ENCODE assay signal across 31 cellular contexts in genomic region chr12:8559676-8560075, GRCh38. TPM values are rescaled to one million over a fixed set of nuclear protein-coding genes. Genes with fewer than 3 reads are reported as not detected.
"Had no signal": no experiment of that assay in that cellular context is flagged by ENCODE, and none has a peak within 500 bp of the region (broad histone marks: within the 10 kb centered on the region; RNA-seq: fewer than 3 reads in every experiment).

No MANE protein-coding gene starts in this region.

- DNase-seq: heart left ventricle; hypothalamus; immature natural killer cell; left ventricle myocardium inferior; mesendoderm; naive B cell; natural killer cell; ovary; right cardiac atrium; small intestine; stimulated activated CD4-positive, alpha-beta T cell treated with anti-CD3 and anti-CD28 coated beads, Interleukin-1b, Interleukin-23, amount 100 ng/mL, for 48 hours; stimulated activated CD4-positive, alpha-beta T cell treated with anti-CD3 and anti-CD28 coated beads, Interleukin-2, amount 100 ng/mL, for 48 hours; stimulated activated CD4-positive, alpha-beta T cell treated with anti-CD3 and anti-CD28 coated beads, Interleukin-4, amount 100 ng/mL, for 4 hours; stimulated activated CD8-positive, alpha-beta memory T cell treated with anti-CD3 and anti-CD28 coated beads, Interleukin-4, amount 100 ng/mL, for 48 hours; stimulated activated naive CD4-positive, alpha-beta T cell treated with Interleukin-2 at 50 U/mL for 16 hours; stimulated activated naive CD8-positive, alpha-beta T cell treated with anti-CD3 and anti-CD28 coated beads, Interleukin-15, amount 100 ng/mL, for 72 hours; substantia nigra; upper lobe of right lung; uterus had no signal

- H3K36me3 ChIP-seq: heart left ventricle, left ventricle myocardium inferior, ovary, tibial nerve, upper lobe of right lung, uterus had no signal

- ATAC-seq: heart left ventricle; natural killer cell; right cardiac atrium; sciatic nerve; stimulated activated memory B cell treated with anti-CD40 and anti-IgM and Interleukin-4, amounts not matched to agents 10 μg/mL and 1 μg/mL and 100 μg/mL, for 72 hours; stimulated activated naive CD8-positive, alpha-beta T cell treated with anti-CD3 and anti-CD28 coated beads, Interleukin-15, amount 100 ng/mL, for 72 hours; upper lobe of right lung had no signal

- H3K27ac ChIP-seq: heart left ventricle, left ventricle myocardium inferior, ovary, tibial nerve, upper lobe of right lung, uterus had no signal

- H3K4me1 ChIP-seq: heart left ventricle, left ventricle myocardium inferior, tibial nerve, upper lobe of right lung, uterus had no signal

- H3K9me3 ChIP-seq: ovary, upper lobe of right lung, uterus had no signal

- H3K27me3 ChIP-seq: heart left ventricle, ovary, tibial nerve, upper lobe of right lung, uterus had no signal

- H3K4me3 ChIP-seq: heart left ventricle, left ventricle myocardium inferior, lung, ovary, tibial nerve, upper lobe of right lung, uterus had no signal

RNA-seq across cellular contexts. Expression of gene CLEC4E, which starts 19.0 kb away (rescaled TPM):
- total RNA-seq: mesothelial cell of epicardium, progenitor cell of endocrine pancreas, pulmonary artery endothelial cell, temporal lobe had no signal
- polyA plus RNA-seq: immature natural killer cell, neural cell had no signal

RNA-seq across cellular contexts. Expression of gene CLEC4D, which starts 46.4 kb away (rescaled TPM):
- total RNA-seq: kidney epithelial cell, left ventricle myocardium inferior, mesothelial cell of epicardium, pulmonary artery endothelial cell, temporal lobe had no signal
- polyA plus RNA-seq: immature natural killer cell, neural cell, right cardiac atrium had no signal

RNA-seq across cellular contexts. Expression of gene AICDA, which starts 53.0 kb away (rescaled TPM):
- total RNA-seq: heart left ventricle, left ventricle myocardium inferior, lower leg skin, mesothelial cell of epicardium, mononuclear cell, natural killer cell, ovary, progenitor cell of endocrine pancreas, pulmonary artery endothelial cell, right cardiac atrium, temporal lobe had no signal
- polyA plus RNA-seq: immature natural killer cell, neural cell, ovary, right cardiac atrium had no signal
